Comparison of ENCODE assay signal across 8 cellular contexts in genomic region chrX:150897371-150898319, GRCh38. TPM values are rescaled to one million over a fixed set of nuclear protein-coding genes. Genes with fewer than 3 reads are reported as not detected.
A peak's percentile ranks its signal among the peaks of the same experiment; 100 is the strongest.
DNase-seq lines count a peak whose midpoint lies in the region; ATAC-seq and TF ChIP-seq lines count a peak whose summit lies in the region.

No MANE protein-coding gene starts in this region.

- peak; percentile 23 for DNase-seq in EL
- DNase-seq in HT1080 (ENCODE audit: low read depth): peak; percentile 10
- peak in 4 of 5 experiments; percentile 4 to 66 (median 26) for DNase-seq in T-helper 2 cell
- DNase-seq in kidney tubule cell (ENCODE audit: low spot score): peak; percentile 15
- DNase-seq in stimulated activated CD4-positive, alpha-beta T cell treated with anti-CD3 and anti-CD28 coated beads, Interleukin-2, amount 100 ng/mL, for 24 hours: peak; percentile 61
- no peak for DNase-seq in NCI-H446 (lab: John Stamatoyannopoulos, UW)

- no peak for TF ChIP-seq CTCF in brain (conservative IDR thresholded peaks at IDR 0.05)

- peaks cover 28% of the 10 kb centered on the region for H3K4me1 Mint-ChIP-seq in brain

- H3K9me3 Mint-ChIP-seq in brain: peaks cover 0 to 7% (median 0%) of the 10 kb centered on the region in 5 experiments

- peaks cover 27% of the 10 kb centered on the region for H3K36me3 Mint-ChIP-seq in brain

- no peaks in the 10 kb centered on the region for H3K27me3 Mint-ChIP-seq in brain

- no peak for ATAC-seq in GM19455 (IDR thresholded peaks at IDR 0.05; ENCODE audit: unreplicated experiment)

- peak overlapping the region; percentile 84 to 93 (median 88) for H3K4me3 Mint-ChIP-seq in brain

- peak overlapping the region; percentile 82 to 97 (median 83) for H3K27ac Mint-ChIP-seq in brain

RNA-seq across cellular contexts. Expression of gene CD99L2, which starts 0.8 kb away (rescaled TPM):
- total RNA-seq in HT1080 (2014; rRNA removed; shearing (Covaris generic)): 15.6 and 19.0 TPM in 2 replicates
- polyA plus RNA-seq in HT1080 (2015; cell fraction: cytosol; rRNA removed): 44.3 and 47.3 TPM in 2 replicates
- polyA plus RNA-seq in HT1080 (2015; cell fraction: nucleus; rRNA removed): 36.7 and 40.1 TPM in 2 replicates
- polyA plus RNA-seq in brain (ENCODE audit: insufficient read depth, low read depth, low replicate concordance): 94.5 TPM

Comparison
In these comparisons a context has a peak if more than half of its experiments do, and no peak if none do; other contexts are left out.
1. DNase-seq: peak in EL (single experiment), HT1080 (single experiment), T-helper 2 cell (4 of 5), kidney tubule cell (single experiment) and stimulated activated CD4-positive, alpha-beta T cell treated with anti-CD3 and anti-CD28 coated beads, Interleukin-2, amount 100 ng/mL, for 24 hours (2 of 2); none in NCI-H446 (0 of 2).